1 cellular context compared by ENCODE assay signal in the genomic region with DNA sequence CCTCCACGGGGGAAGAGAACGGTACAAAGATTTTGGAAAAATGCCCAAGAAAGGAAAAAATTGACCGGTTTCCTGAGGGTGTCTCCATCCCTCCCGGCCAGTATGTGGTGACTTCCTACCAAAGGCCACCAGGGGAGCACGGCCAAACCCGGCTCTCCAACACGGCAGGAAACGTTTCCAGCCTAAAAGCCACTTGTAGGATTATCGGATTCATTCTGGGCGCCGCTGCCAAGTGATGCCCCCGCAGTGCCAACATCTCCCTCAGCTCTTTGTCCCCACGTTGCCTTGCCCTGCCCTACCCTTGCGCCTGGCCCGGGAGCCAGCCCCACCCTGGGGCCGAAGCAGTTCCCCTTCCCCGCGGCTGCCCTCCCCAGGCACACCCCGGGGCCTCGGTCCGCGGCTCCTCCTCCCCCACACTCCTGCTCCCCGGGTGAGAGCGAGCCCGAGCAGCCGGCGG.
TF ChIP-seq lines count a peak whose summit lies in the region.

No MANE protein-coding gene starts in this region.

TF ChIP-seq in HCT116, 20 proteins besides CTCF, POLR2A, EP300 and RAD21 (continued from another document):
- TF ChIP-seq, protein P1, sequence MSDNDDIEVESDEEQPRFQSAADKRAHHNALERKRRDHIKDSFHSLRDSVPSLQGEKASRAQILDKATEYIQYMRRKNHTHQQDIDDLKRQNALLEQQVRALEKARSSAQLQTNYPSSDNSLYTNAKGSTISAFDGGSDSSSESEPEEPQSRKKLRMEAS (IDR thresholded peaks at IDR 0.05): no peak
